15 cellular contexts compared by ENCODE assay signal in genomic region chr7:44107116-44107960, GRCh38. TPM values are rescaled to one million over a fixed set of nuclear protein-coding genes. Genes with fewer than 3 reads are reported as not detected.
DNase-seq lines count a peak whose midpoint lies in the region; ATAC-seq and TF ChIP-seq lines count a peak whose summit lies in the region.
"Had no signal": no experiment of that assay in that cellular context is flagged by ENCODE, and none has a peak within 500 bp of the region (broad histone marks: within the 10 kb centered on the region; RNA-seq: fewer than 3 reads in every experiment).

No MANE protein-coding gene starts in this region.

- no peaks in the 10 kb centered on the region for H3K9me3 Mint-ChIP-seq in CD8-positive, alpha-beta memory T cell
- H3K9me3 Mint-ChIP-seq: T-helper 2 cell treated with Interferon-gamma antibody and Interleukin-4, amounts not matched to agents 5 μg/mL and 100 μg/mL, for 36 hours had no signal

- CTCF ChIA-PET in CD8-positive, alpha-beta memory T cell (lab: Charles Lee): no interaction called here

- H3K4me1 Mint-ChIP-seq in CD8-positive, alpha-beta memory T cell: peaks cover 8 to 17% (median 11%) of the 10 kb centered on the region in 3 donors

- POLR2A ChIA-PET in CD8-positive, alpha-beta memory T cell (lab: Charles Lee): no interaction called here

- intact Hi-C loops in ascending aorta (cut with DNase I): no loop called here

- peak overlapping the region; percentile 95 for H3K4me3 ChIP-seq in AG10803 (ENCODE audit: low read length)
- H3K4me3 ChIP-seq in ascending aorta: peak overlapping the region; percentile 63 to 88
- no peak overlapping the region for H3K4me3 ChIP-seq in osteoblast (ENCODE audit: insufficient read depth, low read length)
- no peak overlapping the region for H3K4me3 ChIP-seq in CD8-positive, alpha-beta memory T cell (ENCODE audit: low read length)

- H3K27ac ChIP-seq in ascending aorta (peak overlapping the region; percentile 99 to 100), osteoblast (ENCODE audit: low read depth, low read length) (peak overlapping the region; percentile 96)
- H3K27ac ChIP-seq in CD8-positive, alpha-beta memory T cell (ENCODE audit: low read depth, low read length): no peak overlapping the region

- no peak for ATAC-seq in HG02852 (IDR thresholded peaks at IDR 0.05; ENCODE audit: unreplicated experiment)
- ATAC-seq: heart left ventricle had no signal

- H3K27me3 ChIP-seq in ascending aorta: no peaks in the 10 kb centered on the region
- H3K27me3 ChIP-seq in osteoblast (ENCODE audit: insufficient read depth, low read length): no peaks in the 10 kb centered on the region
- H3K27me3 ChIP-seq in CD8-positive, alpha-beta memory T cell (ENCODE audit: insufficient read depth, low read length, poor library complexity, severe bottlenecking): peaks cover 3% of the 10 kb centered on the region

- no peak overlapping the region for H3K4me3 Mint-ChIP-seq in CD8-positive, alpha-beta memory T cell
- H3K4me3 Mint-ChIP-seq: T-helper 2 cell treated with Interferon-gamma antibody and Interleukin-4, amounts not matched to agents 5 μg/mL and 100 μg/mL, for 36 hours had no signal

- TF ChIP-seq CTCF in AG10803 (conservative IDR thresholded peaks at IDR 0.05; ENCODE audit: low read length): no peak
- peak in 1 of 3 experiments; percentile 5 for TF ChIP-seq CTCF in ascending aorta (IDR thresholded peaks at IDR 0.05)
- no peak for TF ChIP-seq CTCF in osteoblast (IDR thresholded peaks at IDR 0.05; ENCODE audit: extremely low read depth, low read depth, low read length)

- H3K4me2 ChIP-seq in osteoblast (ENCODE audit: insufficient read depth, low read length): peak overlapping the region; percentile 100

- H3K4me1 ChIP-seq in ascending aorta (peaks cover 49 to 62% of the 10 kb centered on the region in 2 donors), osteoblast (ENCODE audit: insufficient read depth, low read length) (peaks cover 31% of the 10 kb centered on the region)
- H3K4me1 ChIP-seq in CD8-positive, alpha-beta memory T cell (ENCODE audit: insufficient read depth, low read length): peaks cover 11% of the 10 kb centered on the region

- H2AFZ ChIP-seq in osteoblast (ENCODE audit: low read length): no peak overlapping the region

- H3K27me3 Mint-ChIP-seq in CD8-positive, alpha-beta memory T cell: peaks cover 20 to 35% of the 10 kb centered on the region in 2 donors

- H3K36me3 ChIP-seq in ascending aorta (peaks cover 56 to 64% of the 10 kb centered on the region in 2 donors), osteoblast (ENCODE audit: insufficient read depth, low read length) (peaks cover 59% of the 10 kb centered on the region)
- no peaks in the 10 kb centered on the region for H3K36me3 ChIP-seq in CD8-positive, alpha-beta memory T cell (ENCODE audit: insufficient read depth, low read length)

- peaks cover 57% of the 10 kb centered on the region for H3K79me2 ChIP-seq in osteoblast (ENCODE audit: insufficient read depth, low read length)

- no peaks in the 10 kb centered on the region for H3K36me3 Mint-ChIP-seq in CD8-positive, alpha-beta memory T cell

- H3K27ac Mint-ChIP-seq in CD8-positive, alpha-beta memory T cell: no peak overlapping the region
- H3K27ac Mint-ChIP-seq: T-helper 2 cell treated with Interferon-gamma antibody and Interleukin-4, amounts not matched to agents 5 μg/mL and 100 μg/mL, for 36 hours had no signal

- DNase-seq in AG10803 (ENCODE audit: low read depth): no peak
- no peak for DNase-seq in ascending aorta (ENCODE audit: low spot score in 2 of 2)
- DNase-seq in osteoblast (ENCODE audit: insufficient read length, low spot score, missing footprints): peak; percentile 77
- no peak for DNase-seq in CD8-positive, alpha-beta memory T cell
- no peak for DNase-seq in NCI-H1105 (lab: John Stamatoyannopoulos, UW)
- DNase-seq: activated CD4-positive, alpha-beta T cell treated with anti-CD3 and anti-CD28 coated beads for 1 hour; activated gamma-delta T cell treated with Interleukin-2 at 50 U/mL for 16 hours; COR-L47; occipital lobe; SHP77 treated with DMSO at 0.1 percent for 48 hours had no signal

- H4K20me1 ChIP-seq in osteoblast (ENCODE audit: insufficient read depth, low read length): peaks cover 51% of the 10 kb centered on the region

- H3K9me3 ChIP-seq in ascending aorta (no peaks in the 10 kb centered on the region), osteoblast (ENCODE audit: low read depth, low read length) (no peaks in the 10 kb centered on the region)
- no peaks in the 10 kb centered on the region for H3K9me3 ChIP-seq in CD8-positive, alpha-beta memory T cell (ENCODE audit: low read length)
- H3K9me3 ChIP-seq: heart left ventricle had no signal

RNA-seq across cellular contexts. Expression of gene AEBP1, which starts 3.2 kb away (rescaled TPM):
- total RNA-seq in ascending aorta (1,349 TPM), osteoblast (219 and 267 TPM in 2 replicates)
- total RNA-seq in CD8-positive, alpha-beta memory T cell: 1 to 10 TPM; 8.4 to 8.9 TPM
- 1.6 TPM for polyA plus RNA-seq in CD8-positive, alpha-beta memory T cell

RNA-seq across cellular contexts. Expression of gene POLD2, which starts 16.0 kb away (rescaled TPM):
- total RNA-seq in ascending aorta (97.0 TPM), osteoblast (69.2 and 80.3 TPM in 2 replicates)
- 100 to 1,000 TPM; 279 to 291 TPM for total RNA-seq in CD8-positive, alpha-beta memory T cell
- 74.1 TPM for polyA plus RNA-seq in CD8-positive, alpha-beta memory T cell

RNA-seq across cellular contexts. Expression of gene POLM, which starts 25.0 kb away (rescaled TPM):
- total RNA-seq in ascending aorta: 58.8 TPM
- 35.9 and 40.9 TPM in 2 replicates for total RNA-seq in osteoblast
- total RNA-seq in CD8-positive, alpha-beta memory T cell: 10 to 100 TPM; 42.3 to 42.4 TPM
- polyA plus RNA-seq in CD8-positive, alpha-beta memory T cell: 22.0 TPM

RNA-seq across cellular contexts. Expression of gene MYL7, which starts 33.8 kb away (rescaled TPM):
- total RNA-seq in ascending aorta (not detected), osteoblast (not detected in 2 replicates)
- total RNA-seq in CD8-positive, alpha-beta memory T cell: not detected
- not detected for polyA plus RNA-seq in CD8-positive, alpha-beta memory T cell
- total RNA-seq: epithelial cell of proximal tubule, mononuclear cell, occipital lobe had no signal

RNA-seq across cellular contexts. Expression of gene PGAM2, which starts 42.0 kb away (rescaled TPM):
- not detected for total RNA-seq in ascending aorta
- 0.29 and 0.36 TPM in 2 replicates for total RNA-seq in osteoblast
- under 1 TPM; 0.38 to 0.44 TPM for total RNA-seq in CD8-positive, alpha-beta memory T cell
- polyA plus RNA-seq in CD8-positive, alpha-beta memory T cell: not detected
- total RNA-seq: epithelial cell of proximal tubule had no signal

Comparison
In these comparisons a context has a peak if more than half of its experiments do, and no peak if none do; other contexts are left out.
1. H3K4me3 ChIP-seq: peak in AG10803 (single experiment) and ascending aorta (2 of 2); none in osteoblast (single experiment) and CD8-positive, alpha-beta memory T cell (single experiment).
2. RNA of gene AEBP1, which starts 3.2 kb away (total RNA-seq): 1,349 TPM in ascending aorta (single experiment) and 219 to 267 TPM in osteoblast; 8.4 to 8.9 TPM in CD8-positive, alpha-beta memory T cell; every median in the first group is over 10 times any median in the second.